Comparison of ENCODE assay signal across 22 cellular contexts in the genomic region with DNA sequence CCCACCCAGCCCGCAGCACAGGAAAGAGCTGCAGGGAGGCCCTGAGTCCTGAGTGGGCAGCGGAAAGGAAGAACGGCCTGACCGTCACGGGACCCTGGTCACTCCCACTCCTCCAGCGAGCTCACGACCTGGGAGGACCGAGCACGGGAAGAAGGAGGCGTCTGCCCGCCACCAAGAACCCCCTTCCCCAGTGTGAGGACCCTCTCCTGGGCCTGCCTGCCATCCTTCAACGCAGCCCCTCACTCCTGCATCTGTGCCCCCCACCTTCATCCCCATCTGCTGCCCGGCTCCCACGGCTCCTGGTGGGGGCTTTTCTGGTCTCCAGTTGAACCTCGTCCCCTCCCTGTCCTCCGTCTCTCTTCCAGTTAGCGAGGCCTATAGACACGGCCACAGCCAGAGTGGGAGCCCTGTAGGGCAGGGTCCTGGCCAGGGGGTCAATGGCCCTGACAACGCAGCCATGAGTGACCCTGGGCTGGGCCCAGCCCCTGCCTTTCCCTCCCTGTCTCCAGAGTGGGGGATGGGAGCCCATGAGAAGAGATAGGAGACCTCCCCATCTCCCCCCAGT.
"Had no signal": no experiment of that assay in that cellular context is flagged by ENCODE, and none has a peak within 500 bp of the region (broad histone marks: within the 10 kb centered on the region; RNA-seq: fewer than 3 reads in every experiment).

No MANE protein-coding gene starts in this region.

- H3K4me1 Mint-ChIP-seq: activated CD4-positive, alpha-beta T cell treated with anti-CD3 and anti-CD28 coated beads, Interleukin-2, amount 10 ng/mL, durations not matched to agents 7 days and 5 days had no signal

- H3K4me3 Mint-ChIP-seq: activated CD4-positive, alpha-beta T cell treated with anti-CD3 and anti-CD28 coated beads, Interleukin-2, amount 10 ng/mL, durations not matched to agents 7 days and 5 days; nephron progenitor cell; stimulated activated naive CD8-positive, alpha-beta T cell treated with anti-CD3 and anti-CD28 coated beads, Interleukin-15, Interleukin-2, amounts not matched to agents 100 ng/mL and 50 ng/mL, for 24 hours had no signal

- H3K9me3 ChIP-seq: suprapubic skin had no signal

- H3K36me3 Mint-ChIP-seq: activated naive CD4-positive, alpha-beta T cell treated with anti-CD3 and anti-CD28 coated beads, Interleukin-2, amount 50 U/mL, for 72 hours had no signal

- H3K4me1 ChIP-seq: heart left ventricle, psoas muscle, suprapubic skin, tibial nerve had no signal

- H3K27ac Mint-ChIP-seq: activated CD4-positive, alpha-beta T cell treated with anti-CD3 and anti-CD28 coated beads, Interleukin-2, amount 10 ng/mL, durations not matched to agents 7 days and 5 days; activated naive CD4-positive, alpha-beta T cell treated with anti-CD3 and anti-CD28 coated beads, Interleukin-2, amount 50 U/mL, for 72 hours; nephron progenitor cell; stimulated activated naive CD8-positive, alpha-beta T cell treated with anti-CD3 and anti-CD28 coated beads, Interleukin-15, Interleukin-2, amounts not matched to agents 100 ng/mL and 50 ng/mL, for 24 hours had no signal

- H3K27me3 Mint-ChIP-seq: activated CD4-positive, alpha-beta T cell treated with anti-CD3 and anti-CD28 coated beads, Interleukin-2, amount 10 ng/mL, durations not matched to agents 7 days and 5 days; stimulated activated naive CD8-positive, alpha-beta T cell treated with anti-CD3 and anti-CD28 coated beads, Interleukin-15, Interleukin-2, amounts not matched to agents 100 ng/mL and 50 ng/mL, for 24 hours had no signal

- H3K9me3 Mint-ChIP-seq: activated naive CD4-positive, alpha-beta T cell treated with anti-CD3 and anti-CD28 coated beads, Interleukin-2, amount 50 U/mL, for 72 hours had no signal

- H3K27me3 ChIP-seq: heart left ventricle, suprapubic skin, tibial nerve had no signal

- H3K27ac ChIP-seq: epithelial cell of prostate, heart left ventricle, psoas muscle, suprapubic skin, tibial nerve, WERI-Rb-1 had no signal

- H3K36me3 ChIP-seq: WERI-Rb-1 had no signal

- ATAC-seq: activated naive CD4-positive, alpha-beta T cell treated with anti-CD3 and anti-CD28 coated beads, Interleukin-2, amount 50 U/mL, for 72 hours; left cardiac atrium; psoas muscle had no signal

- DNase-seq: activated CD4-positive, alpha-beta T cell treated with anti-CD3 and anti-CD28 coated beads, Interleukin-2, amount 10 ng/mL, durations not matched to agents 7 days and 5 days; activated CD4-positive, CD25-positive, alpha-beta regulatory T cell treated with anti-CD3 and anti-CD28 coated beads, Interleukin-2, amount 50 U/mL, for 72 hours; activated CD8-positive, alpha-beta memory T cell treated with anti-CD3 and anti-CD28 coated beads for 24 hours; central memory CD4-positive, alpha-beta T cell; islet precursor cell; left cardiac atrium; mesenchymal stem cell; nephron progenitor cell; nucleus accumbens; psoas muscle; right cardiac atrium; stimulated activated CD4-positive, alpha-beta T cell treated with anti-CD3 and anti-CD28 coated beads, Interleukin-12 subunit alpha, Interleukin-12 subunit beta, amount 100 ng/mL, for 4 hours; stimulated activated CD4-positive, alpha-beta T cell treated with anti-CD3 and anti-CD28 coated beads, Interleukin-4, amount 100 ng/mL, for 4 hours; T-helper 1 cell; WERI-Rb-1 had no signal

- H3K4me3 ChIP-seq: heart left ventricle, mucosa of descending colon, psoas muscle, suprapubic skin, tibial nerve had no signal
